ENCODE assay signal across 1 cellular context in the genomic region with DNA sequence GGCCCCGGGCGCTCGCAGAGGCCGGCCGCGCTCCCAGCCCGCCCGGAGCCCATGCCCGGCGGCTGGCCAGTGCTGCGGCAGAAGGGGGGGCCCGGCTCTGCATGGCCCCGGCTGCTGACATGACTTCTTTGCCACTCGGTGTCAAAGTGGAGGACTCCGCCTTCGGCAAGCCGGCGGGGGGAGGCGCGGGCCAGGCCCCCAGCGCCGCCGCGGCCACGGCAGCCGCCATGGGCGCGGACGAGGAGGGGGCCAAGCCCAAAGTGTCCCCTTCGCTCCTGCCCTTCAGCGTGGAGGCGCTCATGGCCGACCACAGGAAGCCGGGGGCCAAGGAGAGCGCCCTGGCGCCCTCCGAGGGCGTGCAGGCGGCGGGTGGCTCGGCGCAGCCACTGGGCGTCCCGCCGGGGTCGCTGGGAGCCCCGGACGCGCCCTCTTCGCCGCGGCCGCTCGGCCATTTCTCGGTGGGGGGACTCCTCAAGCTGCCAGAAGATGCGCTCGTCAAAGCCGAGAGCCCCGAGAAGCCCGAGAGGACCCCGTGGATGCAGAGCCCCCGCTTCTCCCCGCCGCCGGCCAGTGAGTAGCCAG.
TF ChIP-seq lines count a peak whose summit lies in the region.

No MANE protein-coding gene starts in this region.

TF ChIP-seq in HepG2, 621 proteins besides CTCF, POLR2A, EP300 and RAD21 (continued from another document and continues in another):
- TF ChIP-seq, protein P1, sequence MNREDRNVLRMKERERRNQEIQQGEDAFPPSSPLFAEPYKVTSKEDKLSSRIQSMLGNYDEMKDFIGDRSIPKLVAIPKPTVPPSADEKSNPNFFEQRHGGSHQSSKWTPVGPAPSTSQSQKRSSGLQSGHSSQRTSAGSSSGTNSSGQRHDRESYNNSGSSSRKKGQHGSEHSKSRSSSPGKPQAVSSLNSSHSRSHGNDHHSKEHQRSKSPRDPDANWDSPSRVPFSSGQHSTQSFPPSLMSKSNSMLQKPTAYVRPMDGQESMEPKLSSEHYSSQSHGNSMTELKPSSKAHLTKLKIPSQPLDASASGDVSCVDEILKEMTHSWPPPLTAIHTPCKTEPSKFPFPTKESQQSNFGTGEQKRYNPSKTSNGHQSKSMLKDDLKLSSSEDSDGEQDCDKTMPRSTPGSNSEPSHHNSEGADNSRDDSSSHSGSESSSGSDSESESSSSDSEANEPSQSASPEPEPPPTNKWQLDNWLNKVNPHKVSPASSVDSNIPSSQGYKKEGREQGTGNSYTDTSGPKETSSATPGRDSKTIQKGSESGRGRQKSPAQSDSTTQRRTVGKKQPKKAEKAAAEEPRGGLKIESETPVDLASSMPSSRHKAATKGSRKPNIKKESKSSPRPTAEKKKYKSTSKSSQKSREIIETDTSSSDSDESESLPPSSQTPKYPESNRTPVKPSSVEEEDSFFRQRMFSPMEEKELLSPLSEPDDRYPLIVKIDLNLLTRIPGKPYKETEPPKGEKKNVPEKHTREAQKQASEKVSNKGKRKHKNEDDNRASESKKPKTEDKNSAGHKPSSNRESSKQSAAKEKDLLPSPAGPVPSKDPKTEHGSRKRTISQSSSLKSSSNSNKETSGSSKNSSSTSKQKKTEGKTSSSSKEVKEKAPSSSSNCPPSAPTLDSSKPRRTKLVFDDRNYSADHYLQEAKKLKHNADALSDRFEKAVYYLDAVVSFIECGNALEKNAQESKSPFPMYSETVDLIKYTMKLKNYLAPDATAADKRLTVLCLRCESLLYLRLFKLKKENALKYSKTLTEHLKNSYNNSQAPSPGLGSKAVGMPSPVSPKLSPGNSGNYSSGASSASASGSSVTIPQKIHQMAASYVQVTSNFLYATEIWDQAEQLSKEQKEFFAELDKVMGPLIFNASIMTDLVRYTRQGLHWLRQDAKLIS (CRISPR knock-in tag; IDR thresholded peaks at IDR 0.05), result no peak
- TF ChIP-seq ZNF431 (CRISPR knock-in tag; IDR thresholded peaks at IDR 0.05; ENCODE audit: borderline replicate concordance, low read depth) (peak; percentile 24; the same call in 1 of the 2 replicates), TRIM24 (CRISPR knock-in tag; IDR thresholded peaks at IDR 0.05) (no peak), MAFG (CRISPR knock-in tag; IDR thresholded peaks at IDR 0.05) (no peak), ZSCAN12 (CRISPR knock-in tag; IDR thresholded peaks at IDR 0.05) (no peak), YEATS4 (CRISPR knock-in tag; IDR thresholded peaks at IDR 0.05; ENCODE audit: borderline replicate concordance) (no peak; the same call in 1 of the 2 replicates), CBFB (CRISPR knock-in tag; IDR thresholded peaks at IDR 0.05) (no peak), SRSF1 (optimal IDR thresholded peaks at IDR 0.05; ENCODE audit: low read depth, low read length) (no peak), ZNF720 (CRISPR knock-in tag; IDR thresholded peaks at IDR 0.05) (no peak), ZNF121 (CRISPR knock-in tag; IDR thresholded peaks at IDR 0.05) (no peak), ZNF367 (CRISPR knock-in tag; IDR thresholded peaks at IDR 0.05; ENCODE audit: borderline replicate concordance) (no peak), ETV6 (CRISPR knock-in tag; conservative IDR thresholded peaks at IDR 0.05) (no peak), ZNF558 (CRISPR knock-in tag; IDR thresholded peaks at IDR 0.05; ENCODE audit: borderline replicate concordance) (no peak), CENPT (CRISPR knock-in tag; IDR thresholded peaks at IDR 0.05; ENCODE audit: low read depth) (no peak)
- TF ChIP-seq, protein P2, sequence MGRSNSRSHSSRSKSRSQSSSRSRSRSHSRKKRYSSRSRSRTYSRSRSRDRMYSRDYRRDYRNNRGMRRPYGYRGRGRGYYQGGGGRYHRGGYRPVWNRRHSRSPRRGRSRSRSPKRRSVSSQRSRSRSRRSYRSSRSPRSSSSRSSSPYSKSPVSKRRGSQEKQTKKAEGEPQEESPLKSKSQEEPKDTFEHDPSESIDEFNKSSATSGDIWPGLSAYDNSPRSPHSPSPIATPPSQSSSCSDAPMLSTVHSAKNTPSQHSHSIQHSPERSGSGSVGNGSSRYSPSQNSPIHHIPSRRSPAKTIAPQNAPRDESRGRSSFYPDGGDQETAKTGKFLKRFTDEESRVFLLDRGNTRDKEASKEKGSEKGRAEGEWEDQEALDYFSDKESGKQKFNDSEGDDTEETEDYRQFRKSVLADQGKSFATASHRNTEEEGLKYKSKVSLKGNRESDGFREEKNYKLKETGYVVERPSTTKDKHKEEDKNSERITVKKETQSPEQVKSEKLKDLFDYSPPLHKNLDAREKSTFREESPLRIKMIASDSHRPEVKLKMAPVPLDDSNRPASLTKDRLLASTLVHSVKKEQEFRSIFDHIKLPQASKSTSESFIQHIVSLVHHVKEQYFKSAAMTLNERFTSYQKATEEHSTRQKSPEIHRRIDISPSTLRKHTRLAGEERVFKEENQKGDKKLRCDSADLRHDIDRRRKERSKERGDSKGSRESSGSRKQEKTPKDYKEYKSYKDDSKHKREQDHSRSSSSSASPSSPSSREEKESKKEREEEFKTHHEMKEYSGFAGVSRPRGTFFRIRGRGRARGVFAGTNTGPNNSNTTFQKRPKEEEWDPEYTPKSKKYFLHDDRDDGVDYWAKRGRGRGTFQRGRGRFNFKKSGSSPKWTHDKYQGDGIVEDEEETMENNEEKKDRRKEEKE (IDR thresholded peaks at IDR 0.05), result no peak
- TF ChIP-seq, protein P3, sequence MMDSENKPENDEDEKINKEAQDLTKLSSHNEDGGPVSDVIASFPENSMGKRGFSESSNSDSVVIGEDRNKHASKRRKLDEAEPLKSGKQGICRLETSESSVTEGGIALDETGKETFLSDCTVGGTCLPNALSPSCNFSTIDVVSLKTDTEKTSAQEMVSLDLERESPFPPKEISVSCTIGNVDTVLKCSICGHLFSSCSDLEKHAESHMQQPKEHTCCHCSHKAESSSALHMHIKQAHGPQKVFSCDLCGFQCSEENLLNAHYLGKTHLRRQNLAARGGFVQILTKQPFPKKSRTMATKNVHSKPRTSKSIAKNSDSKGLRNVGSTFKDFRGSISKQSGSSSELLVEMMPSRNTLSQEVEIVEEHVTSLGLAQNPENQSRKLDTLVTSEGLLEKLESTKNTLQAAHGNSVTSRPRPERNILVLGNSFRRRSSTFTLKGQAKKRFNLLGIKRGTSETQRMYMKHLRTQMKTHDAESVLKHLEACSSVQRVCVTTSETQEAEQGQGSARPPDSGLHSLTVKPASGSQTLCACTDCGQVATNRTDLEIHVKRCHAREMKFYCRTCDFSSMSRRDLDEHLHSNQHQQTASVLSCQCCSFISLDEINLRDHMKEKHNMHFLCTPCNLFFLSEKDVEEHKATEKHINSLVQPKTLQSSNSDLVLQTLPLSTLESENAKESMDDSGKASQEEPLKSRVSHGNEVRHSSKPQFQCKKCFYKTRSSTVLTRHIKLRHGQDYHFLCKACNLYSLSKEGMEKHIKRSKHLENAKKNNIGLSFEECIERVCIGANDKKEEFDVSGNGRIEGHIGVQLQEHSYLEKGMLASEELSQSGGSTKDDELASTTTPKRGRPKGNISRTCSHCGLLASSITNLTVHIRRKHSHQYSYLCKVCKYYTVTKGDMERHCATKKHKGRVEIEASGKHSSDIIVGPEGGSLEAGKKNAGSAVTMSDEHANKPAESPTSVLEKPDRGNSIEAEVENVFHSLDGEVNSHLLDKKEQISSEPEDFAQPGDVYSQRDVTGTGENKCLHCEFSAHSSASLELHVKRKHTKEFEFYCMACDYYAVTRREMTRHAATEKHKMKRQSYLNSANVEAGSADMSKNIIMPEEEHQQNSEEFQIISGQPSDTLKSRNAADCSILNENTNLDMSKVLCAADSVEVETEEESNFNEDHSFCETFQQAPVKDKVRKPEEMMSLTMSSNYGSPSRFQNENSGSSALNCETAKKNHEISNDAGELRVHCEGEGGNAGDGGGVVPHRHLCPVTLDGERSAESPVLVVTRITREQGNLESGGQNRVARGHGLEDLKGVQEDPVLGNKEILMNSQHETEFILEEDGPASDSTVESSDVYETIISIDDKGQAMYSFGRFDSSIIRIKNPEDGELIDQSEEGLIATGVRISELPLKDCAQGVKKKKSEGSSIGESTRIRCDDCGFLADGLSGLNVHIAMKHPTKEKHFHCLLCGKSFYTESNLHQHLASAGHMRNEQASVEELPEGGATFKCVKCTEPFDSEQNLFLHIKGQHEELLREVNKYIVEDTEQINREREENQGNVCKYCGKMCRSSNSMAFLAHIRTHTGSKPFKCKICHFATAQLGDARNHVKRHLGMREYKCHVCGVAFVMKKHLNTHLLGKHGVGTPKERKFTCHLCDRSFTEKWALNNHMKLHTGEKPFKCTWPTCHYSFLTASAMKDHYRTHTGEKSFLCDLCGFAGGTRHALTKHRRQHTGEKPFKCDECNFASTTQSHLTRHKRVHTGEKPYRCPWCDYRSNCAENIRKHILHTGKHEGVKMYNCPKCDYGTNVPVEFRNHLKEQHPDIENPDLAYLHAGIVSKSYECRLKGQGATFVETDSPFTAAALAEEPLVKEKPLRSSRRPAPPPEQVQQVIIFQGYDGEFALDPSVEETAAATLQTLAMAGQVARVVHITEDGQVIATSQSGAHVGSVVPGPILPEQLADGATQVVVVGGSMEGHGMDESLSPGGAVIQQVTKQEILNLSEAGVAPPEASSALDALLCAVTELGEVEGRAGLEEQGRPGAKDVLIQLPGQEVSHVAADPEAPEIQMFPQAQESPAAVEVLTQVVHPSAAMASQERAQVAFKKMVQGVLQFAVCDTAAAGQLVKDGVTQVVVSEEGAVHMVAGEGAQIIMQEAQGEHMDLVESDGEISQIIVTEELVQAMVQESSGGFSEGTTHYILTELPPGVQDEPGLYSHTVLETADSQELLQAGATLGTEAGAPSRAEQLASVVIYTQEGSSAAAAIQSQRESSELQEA (CRISPR knock-in tag; IDR thresholded peaks at IDR 0.05; ENCODE audit: not compliant biosample characterization), result no peak
- TF ChIP-seq, protein P4, sequence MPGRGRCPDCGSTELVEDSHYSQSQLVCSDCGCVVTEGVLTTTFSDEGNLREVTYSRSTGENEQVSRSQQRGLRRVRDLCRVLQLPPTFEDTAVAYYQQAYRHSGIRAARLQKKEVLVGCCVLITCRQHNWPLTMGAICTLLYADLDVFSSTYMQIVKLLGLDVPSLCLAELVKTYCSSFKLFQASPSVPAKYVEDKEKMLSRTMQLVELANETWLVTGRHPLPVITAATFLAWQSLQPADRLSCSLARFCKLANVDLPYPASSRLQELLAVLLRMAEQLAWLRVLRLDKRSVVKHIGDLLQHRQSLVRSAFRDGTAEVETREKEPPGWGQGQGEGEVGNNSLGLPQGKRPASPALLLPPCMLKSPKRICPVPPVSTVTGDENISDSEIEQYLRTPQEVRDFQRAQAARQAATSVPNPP (CRISPR knock-in tag; IDR thresholded peaks at IDR 0.05), result no peak
- TF ChIP-seq, protein P5, sequence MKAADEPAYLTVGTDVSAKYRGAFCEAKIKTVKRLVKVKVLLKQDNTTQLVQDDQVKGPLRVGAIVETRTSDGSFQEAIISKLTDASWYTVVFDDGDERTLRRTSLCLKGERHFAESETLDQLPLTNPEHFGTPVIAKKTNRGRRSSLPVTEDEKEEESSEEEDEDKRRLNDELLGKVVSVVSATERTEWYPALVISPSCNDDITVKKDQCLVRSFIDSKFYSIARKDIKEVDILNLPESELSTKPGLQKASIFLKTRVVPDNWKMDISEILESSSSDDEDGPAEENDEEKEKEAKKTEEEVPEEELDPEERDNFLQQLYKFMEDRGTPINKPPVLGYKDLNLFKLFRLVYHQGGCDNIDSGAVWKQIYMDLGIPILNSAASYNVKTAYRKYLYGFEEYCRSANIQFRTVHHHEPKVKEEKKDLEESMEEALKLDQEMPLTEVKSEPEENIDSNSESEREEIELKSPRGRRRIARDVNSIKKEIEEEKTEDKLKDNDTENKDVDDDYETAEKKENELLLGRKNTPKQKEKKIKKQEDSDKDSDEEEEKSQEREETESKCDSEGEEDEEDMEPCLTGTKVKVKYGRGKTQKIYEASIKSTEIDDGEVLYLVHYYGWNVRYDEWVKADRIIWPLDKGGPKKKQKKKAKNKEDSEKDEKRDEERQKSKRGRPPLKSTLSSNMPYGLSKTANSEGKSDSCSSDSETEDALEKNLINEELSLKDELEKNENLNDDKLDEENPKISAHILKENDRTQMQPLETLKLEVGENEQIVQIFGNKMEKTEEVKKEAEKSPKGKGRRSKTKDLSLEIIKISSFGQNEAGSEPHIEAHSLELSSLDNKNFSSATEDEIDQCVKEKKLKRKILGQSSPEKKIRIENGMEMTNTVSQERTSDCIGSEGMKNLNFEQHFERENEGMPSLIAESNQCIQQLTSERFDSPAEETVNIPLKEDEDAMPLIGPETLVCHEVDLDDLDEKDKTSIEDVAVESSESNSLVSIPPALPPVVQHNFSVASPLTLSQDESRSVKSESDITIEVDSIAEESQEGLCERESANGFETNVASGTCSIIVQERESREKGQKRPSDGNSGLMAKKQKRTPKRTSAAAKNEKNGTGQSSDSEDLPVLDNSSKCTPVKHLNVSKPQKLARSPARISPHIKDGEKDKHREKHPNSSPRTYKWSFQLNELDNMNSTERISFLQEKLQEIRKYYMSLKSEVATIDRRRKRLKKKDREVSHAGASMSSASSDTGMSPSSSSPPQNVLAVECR (CRISPR knock-in tag; IDR thresholded peaks at IDR 0.05; ENCODE audit: borderline replicate concordance), result no peak; the same call in 1 of the 2 replicates
- TF ChIP-seq, protein P6, sequence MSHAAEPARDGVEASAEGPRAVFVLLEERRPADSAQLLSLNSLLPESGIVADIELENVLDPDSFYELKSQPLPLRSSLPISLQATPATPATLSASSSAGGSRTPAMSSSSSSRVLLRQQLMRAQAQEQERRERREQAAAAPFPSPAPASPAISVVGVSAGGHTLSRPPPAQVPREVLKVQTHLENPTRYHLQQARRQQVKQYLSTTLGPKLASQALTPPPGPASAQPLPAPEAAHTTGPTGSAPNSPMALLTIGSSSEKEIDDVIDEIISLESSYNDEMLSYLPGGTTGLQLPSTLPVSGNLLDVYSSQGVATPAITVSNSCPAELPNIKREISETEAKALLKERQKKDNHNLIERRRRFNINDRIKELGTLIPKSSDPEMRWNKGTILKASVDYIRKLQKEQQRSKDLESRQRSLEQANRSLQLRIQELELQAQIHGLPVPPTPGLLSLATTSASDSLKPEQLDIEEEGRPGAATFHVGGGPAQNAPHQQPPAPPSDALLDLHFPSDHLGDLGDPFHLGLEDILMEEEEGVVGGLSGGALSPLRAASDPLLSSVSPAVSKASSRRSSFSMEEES (CRISPR knock-in tag; IDR thresholded peaks at IDR 0.05), result no peak
- TF ChIP-seq, protein P7, sequence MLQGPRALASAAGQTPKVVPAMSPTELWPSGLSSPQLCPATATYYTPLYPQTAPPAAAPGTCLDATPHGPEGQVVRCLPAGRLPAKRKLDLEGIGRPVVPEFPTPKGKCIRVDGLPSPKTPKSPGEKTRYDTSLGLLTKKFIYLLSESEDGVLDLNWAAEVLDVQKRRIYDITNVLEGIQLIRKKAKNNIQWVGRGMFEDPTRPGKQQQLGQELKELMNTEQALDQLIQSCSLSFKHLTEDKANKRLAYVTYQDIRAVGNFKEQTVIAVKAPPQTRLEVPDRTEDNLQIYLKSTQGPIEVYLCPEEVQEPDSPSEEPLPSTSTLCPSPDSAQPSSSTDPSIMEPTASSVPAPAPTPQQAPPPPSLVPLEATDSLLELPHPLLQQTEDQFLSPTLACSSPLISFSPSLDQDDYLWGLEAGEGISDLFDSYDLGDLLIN (CRISPR knock-in tag; IDR thresholded peaks at IDR 0.05; ENCODE audit: borderline replicate concordance), result no peak
- TF ChIP-seq, protein P8, sequence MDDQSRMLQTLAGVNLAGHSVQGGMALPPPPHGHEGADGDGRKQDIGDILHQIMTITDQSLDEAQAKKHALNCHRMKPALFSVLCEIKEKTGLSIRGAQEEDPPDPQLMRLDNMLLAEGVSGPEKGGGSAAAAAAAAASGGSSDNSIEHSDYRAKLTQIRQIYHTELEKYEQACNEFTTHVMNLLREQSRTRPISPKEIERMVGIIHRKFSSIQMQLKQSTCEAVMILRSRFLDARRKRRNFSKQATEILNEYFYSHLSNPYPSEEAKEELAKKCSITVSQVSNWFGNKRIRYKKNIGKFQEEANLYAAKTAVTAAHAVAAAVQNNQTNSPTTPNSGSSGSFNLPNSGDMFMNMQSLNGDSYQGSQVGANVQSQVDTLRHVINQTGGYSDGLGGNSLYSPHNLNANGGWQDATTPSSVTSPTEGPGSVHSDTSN (CRISPR knock-in tag; IDR thresholded peaks at IDR 0.05; ENCODE audit: borderline replicate concordance), result no peak
- TF ChIP-seq, protein P9, sequence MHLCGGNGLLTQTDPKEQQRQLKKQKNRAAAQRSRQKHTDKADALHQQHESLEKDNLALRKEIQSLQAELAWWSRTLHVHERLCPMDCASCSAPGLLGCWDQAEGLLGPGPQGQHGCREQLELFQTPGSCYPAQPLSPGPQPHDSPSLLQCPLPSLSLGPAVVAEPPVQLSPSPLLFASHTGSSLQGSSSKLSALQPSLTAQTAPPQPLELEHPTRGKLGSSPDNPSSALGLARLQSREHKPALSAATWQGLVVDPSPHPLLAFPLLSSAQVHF (CRISPR knock-in tag; IDR thresholded peaks at IDR 0.05), result no peak
